ENCODE assay signal across 8 cellular contexts in genomic region chr10:97025613-97026242, GRCh38.
DNase-seq lines count a peak whose midpoint lies in the region; ATAC-seq and TF ChIP-seq lines count a peak whose summit lies in the region.

No MANE protein-coding gene starts in this region.

- H2AFZ ChIP-seq in GM23338 (peak overlapping the region; percentile 54), PC-9 (no peak overlapping the region)

- H3K36me3 ChIP-seq in BE2C = no peaks in the 10 kb centered on the region
- no peaks in the 10 kb centered on the region for H3K36me3 ChIP-seq in GM23338 (ENCODE audit: insufficient read depth)
- H3K36me3 ChIP-seq in PC-9 (ENCODE audit: low read depth) = no peaks in the 10 kb centered on the region
- no peaks in the 10 kb centered on the region for H3K36me3 ChIP-seq in prostate gland

- no peaks in the 10 kb centered on the region for H3K27me3 ChIP-seq in BE2C
- no peaks in the 10 kb centered on the region for H3K27me3 ChIP-seq in GM23338 (ENCODE audit: insufficient read depth)
- no peaks in the 10 kb centered on the region for H3K27me3 ChIP-seq in PC-9 (ENCODE audit: insufficient read depth, low read depth)
- H3K27me3 ChIP-seq in prostate gland (replicated peaks; ENCODE audit: insufficient read depth) = no peaks in the 10 kb centered on the region

- H3F3A ChIP-seq in GM23338 (replicated peaks; ENCODE audit: low read depth) (no peaks in the 10 kb centered on the region), PC-9 (ENCODE audit: insufficient read depth, low read depth) (no peaks in the 10 kb centered on the region)

- intact Hi-C loops in PC-9 (cut with micrococcal nuclease; ENCODE audit: unreplicated experiment) = no loop called here
- intact Hi-C loops in Right ventricle myocardium inferior (cut with DNase I) = loop anchor here (2.0 to 10.0 kb wide), 4 partner anchors 193 to 651 kb away; partner anchors contain the start of gene LCOR
- intact Hi-C loops in prostate gland (cut with DNase I) = loop anchor here (2.0 to 10.0 kb wide), 2 partner anchors 193 to 261 kb away; partner anchors contain the start of gene LCOR

- CTCF ChIA-PET in PC-9 (lab: Charles Lee) = interaction anchor here (0.6 to 2.9 kb wide), 2 partner anchors 11 to 56 kb away, joined by 4 to 11 read pairs; no protein-coding TSS in a partner anchor

- H3K36me3 Mint-ChIP-seq in GM23338 (ENCODE audit: low read depth) = no peaks in the 10 kb centered on the region

- H3K9me3 ChIP-seq in BE2C (no peaks in the 10 kb centered on the region), PC-9 (ENCODE audit: insufficient read depth, low read depth) (no peaks in the 10 kb centered on the region), prostate gland (no peaks in the 10 kb centered on the region)

- POLR2A ChIA-PET in PC-9 (lab: Charles Lee; ENCODE audit: unreplicated experiment) = no interaction called here

- peaks cover 15% of the 10 kb centered on the region for H3K4me1 Mint-ChIP-seq in GM23338

- WGBS in prostate gland = 73% methylated on average over 9 of the region's 9 CpGs

- ATAC-seq in GM23338 (peak; percentile 92), Right ventricle myocardium inferior (peak; percentile 41), HG03139 (IDR thresholded peaks at IDR 0.05; ENCODE audit: unreplicated experiment) (no peak), GM21390 (IDR thresholded peaks at IDR 0.05; ENCODE audit: unreplicated experiment) (no peak)

- H3K4me2 ChIP-seq in GM23338 (no peak overlapping the region), PC-9 (no peak overlapping the region)

- H3K27ac ChIP-seq in GM23338 (ENCODE audit: low read depth) = no peak overlapping the region
- no peak overlapping the region for H3K27ac ChIP-seq in PC-9
- H3K27ac ChIP-seq in prostate gland = no peak overlapping the region

- TF ChIP-seq CTCF in BE2C (IDR thresholded peaks at IDR 0.05; ENCODE audit: low read depth, low read length) = peak; percentile 79
- TF ChIP-seq CTCF in GM23338 (conservative IDR thresholded peaks at IDR 0.05; ENCODE audit: low read depth in 2 of 2) = peak; percentile 93
- TF ChIP-seq CTCF in PC-9 (conservative IDR thresholded peaks at IDR 0.05) = peak; percentile 56
- TF ChIP-seq CTCF in prostate gland (IDR thresholded peaks at IDR 0.05) = peak; percentile 16 to 59 (median 50)

- H4K20me1 ChIP-seq in GM23338 (replicated peaks; ENCODE audit: insufficient read depth) (no peaks in the 10 kb centered on the region), PC-9 (ENCODE audit: insufficient read depth) (no peaks in the 10 kb centered on the region)

- DNase-seq in BE2C = peak; percentile 62
- DNase-seq in GM23338 (ENCODE audit: low spot score) = peak; percentile 89
- no peak for DNase-seq in PC-9
- peak; percentile 44 for DNase-seq in activated naive CD4-positive, alpha-beta T cell treated with anti-CD3 and anti-CD28 coated beads, Interleukin-2, amount 50 U/mL, for 16 hours
- no peak for DNase-seq in Right ventricle myocardium inferior (ENCODE audit: missing footprints)
- peak; percentile 50 for DNase-seq in prostate gland (ENCODE audit: low spot score)

- H3K4me3 ChIP-seq in BE2C (ENCODE audit: low read depth, low read length) (no peak overlapping the region), GM23338 (no peak overlapping the region), PC-9 (no peak overlapping the region), prostate gland (no peak overlapping the region)

- H3K79me2 ChIP-seq in GM23338 (replicated peaks; ENCODE audit: insufficient read depth) (no peaks in the 10 kb centered on the region), PC-9 (ENCODE audit: low read depth) (no peaks in the 10 kb centered on the region)

- H3K9me3 Mint-ChIP-seq in GM23338 = no peaks in the 10 kb centered on the region

- H3K9me2 ChIP-seq in GM23338 (ENCODE audit: insufficient read depth) = no peaks in the 10 kb centered on the region
- H3K9me2 ChIP-seq in PC-9 (ENCODE audit: insufficient read depth) = no peaks in the 10 kb centered on the region

- H3K27me3 Mint-ChIP-seq in GM23338 (ENCODE audit: insufficient read depth, low read depth, poor library complexity) = peaks cover 19% of the 10 kb centered on the region

- BruUV-seq in PC-9 (replicated peaks; lab: Mats Ljungman, UMichigan) = no TSS peak

- TF ChIP-seq POLR2A in prostate gland (IDR thresholded peaks at IDR 0.05) = no peak

- H3K27ac Mint-ChIP-seq in GM23338 = no peak overlapping the region

- H3K4me3 Mint-ChIP-seq in GM23338 = no peak overlapping the region; the same call in 2 of the 3 replicates

- no peaks in the 10 kb centered on the region for H3K4me1 ChIP-seq in BE2C
- H3K4me1 ChIP-seq in GM23338 (ENCODE audit: insufficient read depth) = no peaks in the 10 kb centered on the region
- H3K4me1 ChIP-seq in PC-9 (replicated peaks; ENCODE audit: insufficient read depth) = peaks cover 14% of the 10 kb centered on the region
- no peaks in the 10 kb centered on the region for H3K4me1 ChIP-seq in prostate gland (replicated peaks)

TF ChIP-seq in GM23338, 12 proteins besides CTCF, POLR2A, EP300 and RAD21 (continues in another document):
- TF ChIP-seq EZH2 (IDR thresholded peaks at IDR 0.05; ENCODE audit: low read depth, unreplicated experiment) (no peak), POLR2AphosphoS5 (IDR thresholded peaks at IDR 0.05; ENCODE audit: low read depth) (no peak), ZNF114 (CRISPR knock-in tag; IDR thresholded peaks at IDR 0.05) (no peak), ETS1 (IDR thresholded peaks at IDR 0.05) (no peak), EZH2phosphoT487 (IDR thresholded peaks at IDR 0.05; ENCODE audit: unreplicated experiment) (no peak), REST (IDR thresholded peaks at IDR 0.05; ENCODE audit: unreplicated experiment) (no peak), STAT1 (IDR thresholded peaks at IDR 0.05; ENCODE audit: unreplicated experiment) (no peak)

Comparison
In these comparisons a context has a peak if more than half of its experiments do, and no peak if none do; other contexts are left out.
1. DNase-seq: peak in BE2C (single experiment), GM23338 (single experiment), activated naive CD4-positive, alpha-beta T cell treated with anti-CD3 and anti-CD28 coated beads, Interleukin-2, amount 50 U/mL, for 16 hours (single experiment) and prostate gland (single experiment); none in PC-9 (0 of 2) and Right ventricle myocardium inferior (single experiment).
2. ATAC-seq: peak in GM23338 (single experiment) and Right ventricle myocardium inferior (single experiment); none in HG03139 (single experiment) and GM21390 (single experiment).
3. Peak in every context shown above with its lines, with median percentiles within 50 percentile points of each other: CTCF ChIP-seq.